ENCODE assay signal across 8 cellular contexts in genomic region chr1:109547412-109548320, GRCh38. TPM values are rescaled to one million over a fixed set of nuclear protein-coding genes. Genes with fewer than 3 reads are reported as not detected.
DNase-seq lines count a peak whose midpoint lies in the region; ATAC-seq, FAIRE-seq and TF ChIP-seq lines count a peak whose summit lies in the region.

No MANE protein-coding gene starts in this region.

- peak overlapping the region; percentile 80 for H3K27ac ChIP-seq in ACC112 (ENCODE audit: low read depth, low read length)
- peak overlapping the region; percentile 96 for H3K27ac ChIP-seq in keratinocyte (ENCODE audit: control insufficient read depth, insufficient read depth, low read length)

- H3K36me3 ChIP-seq in ACC112 (ENCODE audit: insufficient read depth, low read length) (no peaks in the 10 kb centered on the region), keratinocyte (ENCODE audit: control insufficient read depth in 2 of 2, extremely low read depth in 1 of 2, insufficient read depth in 2 of 2, low read length in 2 of 2) (peaks cover 0 to 3% of the 10 kb centered on the region in 2 experiments)

- H3K4me3 ChIP-seq in ACC112 (ENCODE audit: low read depth, low read length) (peak overlapping the region; percentile 92), astrocyte of the cerebellum (ENCODE audit: low read depth, low read length) (peak overlapping the region; percentile 86), keratinocyte (ENCODE audit: control insufficient read depth in 2 of 3, extremely low read depth in 1 of 3, insufficient read depth in 2 of 3, low read depth in 1 of 3, low read length in 3 of 3) (peak overlapping the region; percentile 83 to 97 (median 88))

- H4K20me1 ChIP-seq in keratinocyte (ENCODE audit: control insufficient read depth, extremely low read depth, insufficient read depth, low read length): peaks cover 16% of the 10 kb centered on the region

- no peak for FAIRE-seq in keratinocyte (lab: Jason Lieb, UNC)

- ATAC-seq in GM18511 (IDR thresholded peaks at IDR 0.05; ENCODE audit: unreplicated experiment) (peak; percentile 23), HG02571 (IDR thresholded peaks at IDR 0.05; ENCODE audit: unreplicated experiment) (no peak)

- H3K4me1 ChIP-seq in ACC112 (ENCODE audit: control insufficient read depth, insufficient read depth, low read length, unreplicated experiment) (peaks cover 24% of the 10 kb centered on the region), keratinocyte (ENCODE audit: control insufficient read depth, extremely low read depth, insufficient read depth, low read length) (peaks cover 14% of the 10 kb centered on the region)

- H3K9me1 ChIP-seq in keratinocyte (ENCODE audit: control insufficient read depth, extremely low read depth, insufficient read depth, low read length): no peaks in the 10 kb centered on the region

- peaks cover 58% of the 10 kb centered on the region for H3K79me2 ChIP-seq in ACC112 (ENCODE audit: control insufficient read depth, insufficient read depth, low read length, unreplicated experiment)
- H3K79me2 ChIP-seq in keratinocyte (ENCODE audit: control insufficient read depth, insufficient read depth, low read length): peaks cover 58% of the 10 kb centered on the region

- dilution Hi-C loops in keratinocyte (cut with MboI; ENCODE audit: extremely low pct_ligation_motif_present, low sequenced_read_pairs): no loop called here

- TF ChIP-seq CTCF in astrocyte of the cerebellum (IDR thresholded peaks at IDR 0.05; ENCODE audit: low read depth, low read length, missing control alignments) (no peak), keratinocyte (optimal IDR thresholded peaks at IDR 0.05 in 1 of 3, IDR thresholded peaks at IDR 0.05 in 1 of 3, conservative IDR thresholded peaks at IDR 0.05 in 1 of 3; ENCODE audit: extremely low read depth in 1 of 3, insufficient read depth in 2 of 3, low read length in 3 of 3) (no peak), GM10266 (IDR thresholded peaks at IDR 0.05; ENCODE audit: control insufficient read depth, insufficient read depth, low read depth, missing control alignments) (no peak)

- no peaks in the 10 kb centered on the region for H3K27me3 ChIP-seq in ACC112 (ENCODE audit: insufficient read depth, low read length)
- no peaks in the 10 kb centered on the region for H3K27me3 ChIP-seq in keratinocyte (ENCODE audit: control insufficient read depth, extremely low read depth, insufficient read depth, low read length)

- in situ Hi-C loops in astrocyte of the cerebellum (cut with HindIII; ENCODE audit: low sequenced_read_pairs): loop anchor here (10.0 kb wide), 1 partner anchor 157 kb away; no protein-coding TSS in a partner anchor

- H3K4me2 ChIP-seq in keratinocyte (ENCODE audit: control insufficient read depth, extremely low read depth, insufficient read depth, low read depth, low read length): peak overlapping the region; percentile 98

- DNase-seq in M059J (ENCODE audit: low read depth): peak; percentile 34
- DNase-seq in astrocyte of the cerebellum (ENCODE audit: low read depth): no peak
- no peak for DNase-seq in keratinocyte (ENCODE audit: low read depth, low spot score)
- peak; percentile 28 for DNase-seq in stimulated activated CD4-positive, alpha-beta T cell treated with anti-CD3 and anti-CD28 coated beads, Interleukin-4, amount 100 ng/mL, for 24 hours
- DNase-seq in GM10266 (ENCODE audit: extremely low spot score): no peak

- no peaks in the 10 kb centered on the region for H3K9me3 ChIP-seq in keratinocyte (ENCODE audit: control insufficient read depth, low read depth, low read length)

- H3K9ac ChIP-seq in keratinocyte (ENCODE audit: control insufficient read depth, extremely low read depth, insufficient read depth, low read length): peak overlapping the region; percentile 98

- peak overlapping the region; percentile 89 for H2AFZ ChIP-seq in ACC112 (ENCODE audit: low read length, unreplicated experiment)
- H2AFZ ChIP-seq in keratinocyte (ENCODE audit: control insufficient read depth, low read length): peak overlapping the region; percentile 94

RNA-seq across cellular contexts. Expression of gene GNAI3, which starts 0.7 kb away (rescaled TPM):
- 11.1 and 14.8 TPM in 2 replicates for total RNA-seq in M059J (2014; rRNA removed; shearing (Covaris generic))
- polyA plus RNA-seq in keratinocyte: 8.3 to 14.1 TPM (median 10.3 TPM) in 3 replicates
- polyA plus RNA-seq in keratinocyte (2011; ENCODE audit: low read depth): 12.5 TPM
- polyA plus RNA-seq in keratinocyte (2011; cell fraction: cytosol; rRNA removed): 7.7 and 13.2 TPM in 2 replicates
- polyA plus RNA-seq in keratinocyte (2011; cell fraction: nucleus; rRNA removed): 9.7 and 12.4 TPM in 2 replicates
- 9.7 and 10.5 TPM in 2 replicates for polyA plus RNA-seq in keratinocyte (2012; ENCODE audit: low replicate concordance)
- 3.5 to 18.4 TPM (median 11.0 TPM) in 3 replicates for polyA minus RNA-seq in keratinocyte
- 8.8 TPM for polyA minus RNA-seq in keratinocyte (2011; cell fraction: cytosol; rRNA and poly(A)+ RNA removed)
- polyA minus RNA-seq in keratinocyte (2011; cell fraction: nucleus; rRNA and poly(A)+ RNA removed): 11.6 and 20.2 TPM in 2 replicates

RNA-seq across cellular contexts. Expression of gene GPR61, which starts 8.0 kb away (rescaled TPM):
- total RNA-seq in M059J (2014; rRNA removed; shearing (Covaris generic)): not detected in 2 replicates
- polyA plus RNA-seq in keratinocyte: 0.12 to 0.17 TPM in 2 of 3 replicates, not detected in the other
- not detected for polyA plus RNA-seq in keratinocyte (2011; ENCODE audit: low read depth)
- polyA plus RNA-seq in keratinocyte (2011; cell fraction: cytosol; rRNA removed): not detected in 2 replicates
- polyA plus RNA-seq in keratinocyte (2011; cell fraction: nucleus; rRNA removed): 0.33 TPM in 1 of 2 replicates, not detected in the other
- polyA plus RNA-seq in keratinocyte (2012; ENCODE audit: low replicate concordance): 0.59 TPM in 1 of 2 replicates, not detected in the other
- polyA minus RNA-seq in keratinocyte: 0.03 TPM in 1 of 3 replicates, not detected in the others
- not detected for polyA minus RNA-seq in keratinocyte (2011; cell fraction: cytosol; rRNA and poly(A)+ RNA removed)
- polyA minus RNA-seq in keratinocyte (2011; cell fraction: nucleus; rRNA and poly(A)+ RNA removed): not detected in 2 replicates

RNA-seq across cellular contexts. Expression of gene AMIGO1, which starts 38.1 kb away (rescaled TPM):
- 1.1 and 2.4 TPM in 2 replicates for total RNA-seq in M059J (2014; rRNA removed; shearing (Covaris generic))
- 0.20 to 0.26 TPM (median 0.24 TPM) in 3 replicates for polyA plus RNA-seq in keratinocyte
- polyA plus RNA-seq in keratinocyte (2011; ENCODE audit: low read depth): not detected
- polyA plus RNA-seq in keratinocyte (2011; cell fraction: cytosol; rRNA removed): 0.21 and 0.23 TPM in 2 replicates
- 0.37 and 0.60 TPM in 2 replicates for polyA plus RNA-seq in keratinocyte (2011; cell fraction: nucleus; rRNA removed)
- polyA plus RNA-seq in keratinocyte (2012; ENCODE audit: low replicate concordance): 0.21 and 0.52 TPM in 2 replicates
- polyA minus RNA-seq in keratinocyte: 0.33 to 1.3 TPM (median 0.45 TPM) in 3 replicates
- not detected for polyA minus RNA-seq in keratinocyte (2011; cell fraction: cytosol; rRNA and poly(A)+ RNA removed)
- polyA minus RNA-seq in keratinocyte (2011; cell fraction: nucleus; rRNA and poly(A)+ RNA removed): 0.21 and 0.39 TPM in 2 replicates

RNA-seq across cellular contexts. Expression of gene CYB561D1, which starts 53.8 kb away (rescaled TPM):
- total RNA-seq in M059J (2014; rRNA removed; shearing (Covaris generic)): 6.6 and 8.0 TPM in 2 replicates
- polyA plus RNA-seq in keratinocyte: 4.9 to 7.6 TPM (median 5.0 TPM) in 3 replicates
- 4.6 TPM for polyA plus RNA-seq in keratinocyte (2011; ENCODE audit: low read depth)
- polyA plus RNA-seq in keratinocyte (2011; cell fraction: cytosol; rRNA removed): 3.8 and 4.0 TPM in 2 replicates
- polyA plus RNA-seq in keratinocyte (2011; cell fraction: nucleus; rRNA removed): 9.9 and 10.3 TPM in 2 replicates
- 6.0 and 8.9 TPM in 2 replicates for polyA plus RNA-seq in keratinocyte (2012; ENCODE audit: low replicate concordance)
- 9.5 to 12.7 TPM (median 9.6 TPM) in 3 replicates for polyA minus RNA-seq in keratinocyte
- polyA minus RNA-seq in keratinocyte (2011; cell fraction: cytosol; rRNA and poly(A)+ RNA removed): 5.0 TPM
- 6.4 and 9.5 TPM in 2 replicates for polyA minus RNA-seq in keratinocyte (2011; cell fraction: nucleus; rRNA and poly(A)+ RNA removed)

Comparison
In these comparisons a context has a peak if more than half of its experiments do, and no peak if none do; other contexts are left out.
1. DNase-seq: peak in M059J (single experiment) and stimulated activated CD4-positive, alpha-beta T cell treated with anti-CD3 and anti-CD28 coated beads, Interleukin-4, amount 100 ng/mL, for 24 hours (single experiment); none in astrocyte of the cerebellum (single experiment), keratinocyte (single experiment) and GM10266 (single experiment).
2. Peak in every context shown above with its lines, with median percentiles within 50 percentile points of each other: H3K4me3 ChIP-seq.